Comparison of ENCODE assay signal across 26 cellular contexts in the genomic region with DNA sequence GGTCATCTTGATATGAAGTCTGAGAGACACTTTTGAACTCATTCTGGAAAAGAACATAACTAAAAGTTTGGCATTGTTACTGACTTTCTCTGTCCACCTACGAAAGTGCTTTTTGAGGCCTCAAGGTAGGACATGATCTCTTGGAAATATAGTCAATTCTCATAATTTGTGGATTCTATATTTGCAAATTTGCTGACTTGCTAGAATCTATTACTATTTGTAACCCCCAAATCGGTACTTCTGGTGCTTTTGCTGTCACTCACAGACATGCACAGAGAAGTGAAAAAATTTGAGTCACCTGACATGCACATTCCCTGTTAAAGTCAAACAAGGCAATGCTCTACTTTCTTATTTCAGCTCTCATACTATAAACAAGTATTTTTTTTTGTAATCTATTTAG. TPM values are rescaled to one million over a fixed set of nuclear protein-coding genes. Genes with fewer than 3 reads are reported as not detected.
"Had no signal": no experiment of that assay in that cellular context is flagged by ENCODE, and none has a peak within 500 bp of the region (broad histone marks: within the 10 kb centered on the region; RNA-seq: fewer than 3 reads in every experiment).

No MANE protein-coding gene starts in this region.

- H3K27ac ChIP-seq: left ventricle myocardium inferior, ovary, right atrium auricular region, skin epidermis, stomach, testis, thyroid gland, transverse colon, upper lobe of left lung had no signal

- ATAC-seq: mucosa of descending colon; naive thymus-derived CD4-positive, alpha-beta T cell; natural killer cell treated with Interleukin-12 subunit alpha and Interleukin-12 subunit beta and Interleukin-15 and Interleukin-18, amount 100 ng/mL, for 72 hours; sciatic nerve; stimulated activated naive B cell treated with anti-CD40 and anti-IgM and Interleukin-4, amounts not matched to agents 10 μg/mL and 1 μg/mL and 100 μg/mL, for 72 hours; stimulated activated naive CD8-positive, alpha-beta T cell treated with anti-CD3 and anti-CD28 coated beads, Interleukin-15, Interleukin-2, amounts not matched to agents 100 U/mL and 50 U/mL, for 24 hours had no signal

- H3K9me3 ChIP-seq: mucosa of descending colon, ovary, testis, thyroid gland, transverse colon had no signal

- DNase-seq: hypothalamus; immature natural killer cell; islet precursor cell; left ventricle myocardium inferior; mesendoderm; midbrain; mucosa of descending colon; naive thymus-derived CD4-positive, alpha-beta T cell; ovary; stimulated activated CD4-positive, alpha-beta T cell treated with anti-CD3 and anti-CD28 coated beads, Interleukin-12 subunit alpha, Interleukin-12 subunit beta, amount 100 ng/mL, for 4 hours; stimulated activated CD4-positive, alpha-beta T cell treated with anti-CD3 and anti-CD28 coated beads, Interleukin-15, amount 100 ng/mL, for 24 hours; stimulated activated CD4-positive, alpha-beta T cell treated with anti-CD3 and anti-CD28 coated beads, Interleukin-2, amount 100 ng/mL, for 24 hours; stimulated activated CD4-positive, alpha-beta T cell treated with anti-CD3 and anti-CD28 coated beads, Interleukin-4, amount 100 ng/mL, for 1 hour; stimulated activated naive B cell treated with anti-CD40 and anti-IgM and Interleukin-4, amounts not matched to agents 10 μg/mL and 1 μg/mL and 100 μg/mL, for 72 hours; stimulated activated naive CD8-positive, alpha-beta T cell treated with anti-CD3 and anti-CD28 coated beads, Interleukin-15, Interleukin-2, amounts not matched to agents 100 U/mL and 50 U/mL, for 24 hours; stomach; testis; thyroid gland; transverse colon; upper lobe of left lung had no signal

- H3K4me3 ChIP-seq: left ventricle myocardium inferior, lung, mucosa of descending colon, ovary, right atrium auricular region, skin epidermis, stomach, testis, thyroid gland, transverse colon, upper lobe of left lung had no signal

- H3K4me1 ChIP-seq: right atrium auricular region, stomach, testis, transverse colon, upper lobe of left lung had no signal

- H3K27me3 ChIP-seq: ovary, testis, thyroid gland, transverse colon, upper lobe of left lung had no signal

- FAIRE-seq: urothelium cell line had no signal

- H3K36me3 ChIP-seq: left ventricle myocardium inferior, ovary, right atrium auricular region, stomach, thyroid gland, transverse colon, upper lobe of left lung had no signal

RNA-seq across cellular contexts. Expression of a gene that starts 35.6 kb away (rescaled TPM):
- total RNA-seq: natural killer cell treated with Interleukin-12 subunit alpha and Interleukin-12 subunit beta and Interleukin-15 and Interleukin-18, amount 100 ng/mL, for 72 hours had no signal
